Comparison of ENCODE assay signal across 8 cellular contexts in the genomic region with DNA sequence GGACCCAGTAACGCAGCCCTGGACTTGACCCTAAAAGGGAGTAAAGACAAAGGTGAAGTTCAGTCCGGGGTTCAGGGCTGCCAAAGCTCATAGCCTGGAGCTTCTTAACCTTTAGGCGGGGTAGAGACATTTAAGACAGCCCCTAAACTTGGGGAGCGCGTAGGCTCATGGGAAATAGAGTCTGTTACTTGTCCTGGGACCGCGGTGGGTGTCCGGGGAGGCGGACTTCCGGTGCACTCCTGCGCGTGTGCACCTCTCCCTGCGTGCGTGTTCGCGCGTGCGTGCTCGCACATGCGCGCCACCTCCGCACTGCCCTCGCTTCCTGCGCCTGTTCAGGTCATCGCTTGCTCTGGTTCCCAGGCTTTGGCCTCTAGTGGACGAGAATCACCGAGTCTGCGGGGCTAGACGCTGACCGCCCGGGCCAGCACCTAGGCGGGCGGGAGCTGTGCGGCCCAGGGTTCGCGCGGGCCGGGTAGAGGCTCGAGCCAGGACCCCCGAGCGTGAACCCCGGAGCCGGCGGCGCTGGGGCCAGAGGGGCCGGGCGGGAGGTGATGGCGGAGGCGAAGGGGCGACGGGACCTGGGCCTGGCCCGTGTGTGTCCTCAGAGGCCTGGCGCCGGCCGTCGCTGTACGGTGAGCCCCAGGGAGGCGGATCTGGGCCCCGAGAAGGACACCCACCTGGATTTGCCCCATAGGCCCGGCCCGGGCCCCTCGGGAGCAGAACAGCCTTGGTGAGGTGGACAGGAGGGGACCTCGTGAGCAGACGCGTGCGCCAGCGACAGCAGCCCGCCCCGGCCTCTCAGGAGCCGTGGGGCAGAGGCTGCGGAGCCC. TPM values are rescaled to one million over a fixed set of nuclear protein-coding genes. Genes with fewer than 3 reads are reported as not detected.
DNase-seq lines count a peak whose midpoint lies in the region; ATAC-seq, FAIRE-seq and TF ChIP-seq lines count a peak whose summit lies in the region.
"Not testable (repeated sequence)": the region's sequence is repeated elsewhere in the genome, so short reads cannot be mapped to it uniquely, and the experiment has no call there.

No MANE protein-coding gene starts in this region.

- H4K91ac ChIP-seq in H1 (replicated peaks; ENCODE audit: insufficient read length, low read length) = not testable (repeated sequence)

- H3K23ac ChIP-seq in H1 (ENCODE audit: insufficient read length); mesendoderm (ENCODE audit: low read length): not testable (repeated sequence)

- not testable (repeated sequence) for H3K4ac ChIP-seq in H1 (replicated peaks; ENCODE audit: insufficient read length, low read depth, low read length)
- H3K4ac ChIP-seq in mesendoderm (ENCODE audit: low read depth, low read length) = peak overlapping the region; percentile 71

- H3K27me3 ChIP-seq in H1 (replicated peaks in 1 of 4; ENCODE audit: control insufficient read depth in 3 of 4, extremely low read depth in 1 of 4, insufficient read depth in 3 of 4, low read length in 3 of 4); mesendoderm (ENCODE audit: insufficient read depth, low read length, poor library complexity): not testable (repeated sequence)

- not testable (repeated sequence) for H4K20me1 ChIP-seq in H1 (replicated peaks in 1 of 2; ENCODE audit: control insufficient read depth in 1 of 2, insufficient read depth in 2 of 2, low read length in 2 of 2)

- H3K79me1 ChIP-seq in H1 (ENCODE audit: low read depth, low read length); mesendoderm (ENCODE audit: low read length): not testable (repeated sequence)

- not testable (repeated sequence) for H2BK5ac ChIP-seq in H1 (ENCODE audit: low read depth, low read length); mesendoderm (ENCODE audit: low read length)

- peak overlapping the region; percentile 66 to 69 for H3K4me2 ChIP-seq in H1 (ENCODE audit: insufficient read depth in 1 of 2, low read depth in 2 of 2, low read length in 2 of 2)
- not testable (repeated sequence) for H3K4me2 ChIP-seq in mesendoderm (ENCODE audit: low read length)

- H3K18ac ChIP-seq in H1 (ENCODE audit: extremely low read depth, low read length) = not testable (repeated sequence)
- peak overlapping the region; percentile 61 for H3K18ac ChIP-seq in mesendoderm (ENCODE audit: low read length)

- peak; percentile 99 for ATAC-seq in GM21367 (IDR thresholded peaks at IDR 0.05; ENCODE audit: unreplicated experiment)

- not testable (repeated sequence) for H3K9me3 ChIP-seq in H1 (ENCODE audit: insufficient read depth in 2 of 2, low read depth in 1 of 2, low read length in 1 of 2)

- TF ChIP-seq EP300 in H1 (IDR thresholded peaks at IDR 0.05; ENCODE audit: borderline replicate concordance in 1 of 2, low read depth in 2 of 2, low read length in 2 of 2) = not testable (repeated sequence)

- H4K5ac ChIP-seq in H1 (ENCODE audit: insufficient read length, low read depth, low read length); mesendoderm (ENCODE audit: low read length): not testable (repeated sequence)

- H3K4me1 ChIP-seq in H1 (replicated peaks in 1 of 4; ENCODE audit: control insufficient read depth in 3 of 4, insufficient read depth in 4 of 4, low read length in 3 of 4); mesendoderm (ENCODE audit: control insufficient read depth, low read depth, low read length): not testable (repeated sequence)

- DNase-seq in COR-L47 (lab: John Stamatoyannopoulos, UW) (peak; percentile 67), HT-29 (ENCODE audit: low spot score) (peak; percentile 90), NOMO-1 (lab: John Stamatoyannopoulos, UW; ENCODE audit: unreplicated experiment in 2 of 2) (peak; percentile 99), H1 (ENCODE audit: low read depth in 1 of 2, low spot score in 2 of 2) (peak; percentile 76 to 83), mesendoderm (peak; percentile 98)
- DNase-seq in activated CD8-positive, alpha-beta memory T cell treated with anti-CD3 and anti-CD28 coated beads for 48 hours (ENCODE audit: low read depth in 2 of 3, low spot score in 2 of 3) = peak; percentile 47 to 75 (median 61)
- peak; percentile 73 for DNase-seq in stimulated activated CD8-positive, alpha-beta memory T cell treated with anti-CD3 and anti-CD28 coated beads, Interleukin-12 subunit alpha, Interleukin-12 subunit beta, amount 100 ng/mL, for 24 hours (ENCODE audit: extremely low read depth)

- not testable (repeated sequence) for TF ChIP-seq CTCF in H1 (IDR thresholded peaks at IDR 0.05; ENCODE audit: control extremely low read depth in 1 of 3, insufficient read depth in 1 of 3, low read depth in 1 of 3, low read length in 3 of 3)

- POLR2A ChIA-PET in H1 (lab: Charles Lee; ENCODE audit: partially characterized antibody) = interaction anchor here (0.7 kb wide), 1 partner anchor 51 kb away, joined by 3 read pairs; no protein-coding TSS in a partner anchor

- H2BK120ac ChIP-seq in H1 (replicated peaks; ENCODE audit: low read depth, low read length); mesendoderm (ENCODE audit: low read depth, low read length): not testable (repeated sequence)

- H3K27ac ChIP-seq in H1 (ENCODE audit: low read depth, low read length) (peak overlapping the region; percentile 45; the same call in 1 of the 2 replicates), mesendoderm (ENCODE audit: low read depth, low read length) (peak overlapping the region; percentile 62)

- not testable (repeated sequence) for H3K23me2 ChIP-seq in H1 (ENCODE audit: low read depth, low read length)

- not testable (repeated sequence) for TF ChIP-seq RAD21 in H1 (IDR thresholded peaks at IDR 0.05 in 1 of 2, conservative IDR thresholded peaks at IDR 0.05 in 1 of 2; ENCODE audit: low read depth in 2 of 2, low read length in 2 of 2)

- H2BK20ac ChIP-seq in H1 (ENCODE audit: low read length) = not testable (repeated sequence)

- H2BK12ac ChIP-seq in H1 (ENCODE audit: low read depth, low read length) = not testable (repeated sequence)

- not testable (repeated sequence) for H2BK15ac ChIP-seq in H1 (ENCODE audit: low read length); mesendoderm (replicated peaks; ENCODE audit: low read depth)

- H3K4me3 ChIP-seq in H1 (ENCODE audit: extremely low read depth in 1 of 4, insufficient read depth in 2 of 4, low read depth in 3 of 4, low read length in 4 of 4) = peak overlapping the region; percentile 64 to 79 (median 74)
- peak overlapping the region; percentile 56 for H3K4me3 ChIP-seq in mesendoderm (ENCODE audit: low read length)

- H2AK5ac ChIP-seq in H1 (ENCODE audit: low read depth, low read length); mesendoderm (ENCODE audit: low read length): not testable (repeated sequence)

- peaks cover 0 to 11% of the 10 kb centered on the region in 2 experiments; a peak in 2 of 4 replicates for H3K79me2 ChIP-seq in H1 (ENCODE audit: control insufficient read depth in 1 of 2, insufficient read depth in 2 of 2, low read length in 2 of 2)
- not testable (repeated sequence) for H3K79me2 ChIP-seq in mesendoderm (ENCODE audit: control insufficient read depth, insufficient read depth, low read length)

- H4K8ac ChIP-seq in H1 (ENCODE audit: extremely low read depth, insufficient read depth, low read length) = peak overlapping the region; percentile 85; the same call in 1 of the 2 replicates
- H4K8ac ChIP-seq in mesendoderm (ENCODE audit: low read depth, low read length) = not testable (repeated sequence)

- CTCF ChIA-PET in H1 (lab: Charles Lee; ENCODE audit: partially characterized antibody) = not testable (repeated sequence)

- H3K9ac ChIP-seq in H1 (replicated peaks in 1 of 4; ENCODE audit: extremely low read depth in 1 of 4, low read depth in 3 of 4, low read length in 3 of 4) (peak overlapping the region; percentile 54 to 91 (median 69)), mesendoderm (ENCODE audit: low read length) (peak overlapping the region; percentile 74)

- FAIRE-seq in H1 (lab: Jason Lieb, UNC) = not testable (repeated sequence)

- WGBS in H1 (ENCODE audit: extremely low coverage in 1 of 2, insufficient coverage in 1 of 2, insufficient read length in 1 of 2, insufficient replicate concordance in 2 of 2, low coverage in 1 of 2, low lambda C conversion rate in 2 of 2, missing lambda C conversion rate in 1 of 2), 2 experiments = 2% methylated on average over 61 of the region's 71 CpGs; no CpG with 5 or more reads in 1 of the 2 experiments
- no CpG with 5 or more reads among the region's 71 CpGs for WGBS in mesendoderm (ENCODE audit: extremely low coverage, insufficient coverage, low lambda C conversion rate)

- H2AFZ ChIP-seq in H1 (ENCODE audit: low read length) = not testable (repeated sequence)

- not testable (repeated sequence) for H3K14ac ChIP-seq in H1 (ENCODE audit: insufficient read length)

- H3K36me3 ChIP-seq in H1 (ENCODE audit: control insufficient read depth in 2 of 4, insufficient read depth in 4 of 4, low read length in 3 of 4); mesendoderm (ENCODE audit: control insufficient read depth, insufficient read depth, low read length): not testable (repeated sequence)

- peak in 1 of 2 experiments; percentile 71; a peak in 2 of 3 replicates for TF ChIP-seq POLR2A in H1 (IDR thresholded peaks at IDR 0.05; ENCODE audit: control extremely low read depth in 1 of 2, low read depth in 2 of 2, low read length in 2 of 2)

- not testable (repeated sequence) for H3K56ac ChIP-seq in H1 (replicated peaks; ENCODE audit: insufficient read length, low read depth, low read length)
- H3K56ac ChIP-seq in mesendoderm (ENCODE audit: low read length) = peak overlapping the region; percentile 83

RNA-seq across cellular contexts. Expression of a gene that starts 6.1 kb away (rescaled TPM):
- 0.15 and 0.63 TPM in 2 replicates for total RNA-seq in HT-29 (2014; rRNA removed; shearing (Covaris generic))
- total RNA-seq in H1 (2021; fragmentation: NEBNext Ultra II Directional; extraction: Animal tissue kit (Norgen Biotek cat#: 25700)) = not detected in 2 replicates
- polyA plus RNA-seq in H1 (2011; rRNA removed) = 0.03 TPM in 1 of 2 replicates, not detected in the other
- polyA plus RNA-seq in H1 (2011; cell fraction: cytosol; rRNA removed) = not detected
- not detected for polyA plus RNA-seq in H1 (2011; cell fraction: nucleus; rRNA removed)
- 0.47 to 0.73 TPM (median 0.61 TPM) in 4 replicates for polyA plus RNA-seq in H1 (2012, experiment 1 of 2)
- not detected for polyA plus RNA-seq in H1 (2012, experiment 2 of 2)
- polyA plus RNA-seq in H1 (2013, experiment 1 of 2) = not detected
- polyA plus RNA-seq in H1 (2013, experiment 2 of 2) = 0.06 TPM
- polyA minus RNA-seq in H1 (2011; rRNA and poly(A)+ RNA removed) = 0.07 and 0.22 TPM in 2 replicates
- not detected for polyA minus RNA-seq in H1 (2011; cell fraction: cytosol; rRNA and poly(A)+ RNA removed)
- not detected for polyA minus RNA-seq in H1 (2011; cell fraction: nucleus; rRNA and poly(A)+ RNA removed)
- not detected for polyA plus RNA-seq in mesendoderm (2013, experiment 1 of 2)
- polyA plus RNA-seq in mesendoderm (2013, experiment 2 of 2) = not detected

RNA-seq across cellular contexts. Expression of a gene that starts 38.9 kb away (rescaled TPM):
- total RNA-seq in HT-29 (2014; rRNA removed; shearing (Covaris generic)) = 96.8 and 102 TPM in 2 replicates
- 18.4 and 20.6 TPM in 2 replicates for total RNA-seq in H1 (2021; fragmentation: NEBNext Ultra II Directional; extraction: Animal tissue kit (Norgen Biotek cat#: 25700))
- 5.9 and 14.2 TPM in 2 replicates for polyA plus RNA-seq in H1 (2011; rRNA removed)
- 4.6 TPM for polyA plus RNA-seq in H1 (2011; cell fraction: cytosol; rRNA removed)
- polyA plus RNA-seq in H1 (2011; cell fraction: nucleus; rRNA removed) = 12.0 TPM
- polyA plus RNA-seq in H1 (2012, experiment 1 of 2) = 6.1 to 11.7 TPM (median 9.1 TPM) in 4 replicates
- polyA plus RNA-seq in H1 (2012, experiment 2 of 2) = 9.1 TPM
- polyA plus RNA-seq in H1 (2013, experiment 1 of 2) = 10.2 TPM
- 11.2 TPM for polyA plus RNA-seq in H1 (2013, experiment 2 of 2)
- 1.8 and 2.6 TPM in 2 replicates for polyA minus RNA-seq in H1 (2011; rRNA and poly(A)+ RNA removed)
- polyA minus RNA-seq in H1 (2011; cell fraction: cytosol; rRNA and poly(A)+ RNA removed) = 14.6 TPM
- 12.8 TPM for polyA minus RNA-seq in H1 (2011; cell fraction: nucleus; rRNA and poly(A)+ RNA removed)
- polyA plus RNA-seq in mesendoderm (2013, experiment 1 of 2) = 4.3 TPM
- polyA plus RNA-seq in mesendoderm (2013, experiment 2 of 2) = 4.5 TPM

Comparison
In these comparisons a context has a peak if more than half of its experiments do, and no peak if none do; other contexts are left out.
1. Peak in every context shown above with its lines: DNase-seq, ATAC-seq, H3K4me3 ChIP-seq and H3K27ac ChIP-seq.